ENCODE assay signal across 22 cellular contexts in the genomic region with DNA sequence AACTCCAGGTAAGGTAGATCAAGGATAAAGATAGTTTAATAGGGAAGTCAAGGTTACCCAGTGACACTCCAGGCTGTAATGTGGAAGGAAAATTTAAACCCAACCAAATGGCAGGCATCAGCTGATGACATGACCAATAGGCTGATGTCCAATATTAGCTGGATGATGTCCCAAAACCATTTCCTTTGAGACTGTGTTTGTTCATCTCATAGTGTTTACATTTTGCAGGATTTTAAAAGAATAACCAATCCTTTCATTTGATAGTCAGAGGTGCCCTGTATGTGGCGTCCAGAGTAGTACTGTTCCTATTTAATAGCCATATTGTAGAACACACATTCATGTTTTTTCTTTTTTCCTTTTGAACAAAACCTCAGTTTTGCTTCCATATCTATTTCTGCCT.
"Had no signal": no experiment of that assay in that cellular context is flagged by ENCODE, and none has a peak within 500 bp of the region (broad histone marks: within the 10 kb centered on the region; RNA-seq: fewer than 3 reads in every experiment).

No MANE protein-coding gene starts in this region.

- H3K79me2 ChIP-seq: parathyroid adenoma had no signal

- H2AFZ ChIP-seq: neural progenitor cell, parathyroid adenoma had no signal

- H3K9ac ChIP-seq: neural progenitor cell, parathyroid adenoma had no signal

- ATAC-seq: effector memory CD8-positive, alpha-beta T cell; gastrocnemius medialis; left lobe of liver; mucosa of descending colon; right lobe of liver; stimulated activated naive B cell treated with anti-CD40 and anti-IgM and Interleukin-4, amounts not matched to agents 10 μg/mL and 1 μg/mL and 100 μg/mL, for 72 hours had no signal

- DNase-seq: cortex of kidney; effector memory CD8-positive, alpha-beta T cell; erythroblast; esophagus squamous epithelium; gastrocnemius medialis; head of caudate nucleus; kidney; mesenchymal stem cell; mucosa of descending colon; naive B cell; right lobe of liver; small intestine; stimulated activated CD4-positive, alpha-beta T cell treated with anti-CD3 and anti-CD28 coated beads, Interleukin-15, amount 100 ng/mL, for 24 hours; stimulated activated CD4-positive, alpha-beta T cell treated with anti-CD3 and anti-CD28 coated beads, Interleukin-2, amount 100 ng/mL, for 48 hours; stimulated activated naive B cell treated with anti-CD40 and anti-IgM and Interleukin-4, amounts not matched to agents 10 μg/mL and 1 μg/mL and 100 μg/mL, for 72 hours; upper lobe of left lung; uterus had no signal

- H3K36me3 ChIP-seq: esophagus squamous epithelium, gastrocnemius medialis, neural progenitor cell, right lobe of liver, thoracic aorta, tibial nerve, upper lobe of left lung, uterus had no signal

- H3K27ac ChIP-seq: gastrocnemius medialis, neural progenitor cell, parathyroid adenoma, right lobe of liver, thoracic aorta, tibial nerve, upper lobe of left lung, uterus had no signal

- H3K4me2 ChIP-seq: neural progenitor cell had no signal

- H3K4me3 ChIP-seq: esophagus squamous epithelium, gastrocnemius medialis, mucosa of descending colon, neural progenitor cell, right lobe of liver, thoracic aorta, tibial nerve, upper lobe of left lung, uterus had no signal

- H3K4me1 ChIP-seq: esophagus squamous epithelium, gastrocnemius medialis, parathyroid adenoma, right lobe of liver, tibial nerve, upper lobe of left lung, uterus had no signal

- H3K9me3 ChIP-seq: esophagus squamous epithelium, gastrocnemius medialis, mucosa of descending colon, right lobe of liver, thoracic aorta, tibial nerve, upper lobe of left lung, uterus had no signal

- H3K27me3 ChIP-seq: esophagus squamous epithelium, gastrocnemius medialis, neural progenitor cell, right lobe of liver, tibial nerve, upper lobe of left lung, uterus had no signal
